In genomic region chr1:205210876-205211838, GRCh38 we compare ENCODE assay signal across 1 cellular context.
A peak's percentile ranks its signal among the peaks of the same experiment; 100 is the strongest.
TF ChIP-seq lines count a peak whose summit lies in the region.

DSTYK (minus strand) TSS chr1:205211702; CDS start chr1:205211535, 167 bp downstream.

TF ChIP-seq in K562, 482 proteins besides CTCF, POLR2A, EP300 and RAD21 (continued from another document and continues in another):
- TF ChIP-seq TSHZ1 (CRISPR knock-in tag; IDR thresholded peaks at IDR 0.05), result no peak; the same call in 1 of the 2 replicates
- TF ChIP-seq CBFA2T3 (IDR thresholded peaks at IDR 0.05), result peak; percentile 47; the same call in 1 of the 2 replicates
- TF ChIP-seq SUPT5H (IDR thresholded peaks at IDR 0.05), result peak; percentile 92
- peak; percentile 69 for TF ChIP-seq OTX1 (CRISPR knock-in tag; IDR thresholded peaks at IDR 0.05)
- TF ChIP-seq POLR3A (IDR thresholded peaks at IDR 0.05; ENCODE audit: borderline replicate concordance, extremely low read depth, insufficient read depth, insufficient read length), result no peak
- TF ChIP-seq HMGN3 (IDR thresholded peaks at IDR 0.05; ENCODE audit: borderline replicate concordance, extremely low read depth, insufficient read length, low read depth, low read length), result peak; percentile 92
- peak; percentile 61 for TF ChIP-seq GTF2A2 (tag; IDR thresholded peaks at IDR 0.05)
- TF ChIP-seq EGR1 (conservative IDR thresholded peaks at IDR 0.05), result peak; percentile 100
- TF ChIP-seq ELF1 (tag; IDR thresholded peaks at IDR 0.05), result peak; percentile 54
- peak in 1 of 2 experiments; percentile 95; a peak in 2 of 4 replicates for TF ChIP-seq ZNF639 (CRISPR knock-in tag; conservative IDR thresholded peaks at IDR 0.05 in 1 of 2, IDR thresholded peaks at IDR 0.05 in 1 of 2)
- peak; percentile 57 to 100; a peak in 3 of 4 replicates for TF ChIP-seq TRIM24 (IDR thresholded peaks at IDR 0.05)
- peak; percentile 93 for TF ChIP-seq NR2C2 (CRISPR knock-in tag; IDR thresholded peaks at IDR 0.05)
- TF ChIP-seq NR2C2 (tag; IDR thresholded peaks at IDR 0.05), result peak; percentile 90
- TF ChIP-seq HIVEP1 (CRISPR knock-in tag; IDR thresholded peaks at IDR 0.05), result 0 out of 2 replicates have a peak, but pooled peaks have one; percentile 3
- peak; percentile 83 for TF ChIP-seq NR2C1 (IDR thresholded peaks at IDR 0.05)
- TF ChIP-seq NR2C1 (tag; IDR thresholded peaks at IDR 0.05), result peak; percentile 94
- TF ChIP-seq PRMT5 (CRISPR knock-in tag; IDR thresholded peaks at IDR 0.05), result peak; percentile 16; the same call in 1 of the 2 replicates
- TF ChIP-seq ZNF511 (CRISPR knock-in tag; IDR thresholded peaks at IDR 0.05), result peak; percentile 75
- TF ChIP-seq ZNF347 (CRISPR knock-in tag; IDR thresholded peaks at IDR 0.05; ENCODE audit: low read depth), result no peak
- peak; percentile 84 for TF ChIP-seq CHAMP1 (IDR thresholded peaks at IDR 0.05)
- TF ChIP-seq ZBTB34 (CRISPR knock-in tag; IDR thresholded peaks at IDR 0.05), result 0 out of 2 replicates have a peak, but pooled peaks have one; percentile 40
- 0 out of 2 replicates have a peak, but pooled peaks have one; percentile 7 for TF ChIP-seq E2F1 (CRISPR knock-in tag; IDR thresholded peaks at IDR 0.05)
- peak; percentile 65 for TF ChIP-seq MYC (IDR thresholded peaks at IDR 0.05; ENCODE audit: low read depth, low read length)
- TF ChIP-seq MYC (CRISPR knock-in tag; IDR thresholded peaks at IDR 0.05; ENCODE audit: borderline replicate concordance, low read depth), result peak; percentile 45; the same call in 1 of the 2 replicates
- TF ChIP-seq BRCA1 (IDR thresholded peaks at IDR 0.05), result no peak
- no peak for TF ChIP-seq BRCA1 (CRISPR knock-in tag; IDR thresholded peaks at IDR 0.05)
- TF ChIP-seq RBM22 (IDR thresholded peaks at IDR 0.05; ENCODE audit: low read depth, low read length, poor library complexity, severe bottlenecking), result peak; percentile 64
- peak; percentile 96 for TF ChIP-seq RBBP5 (IDR thresholded peaks at IDR 0.05; ENCODE audit: borderline replicate concordance, insufficient read depth, low read length, poor library complexity, severe bottlenecking)
- TF ChIP-seq FOXP1 (CRISPR knock-in tag; IDR thresholded peaks at IDR 0.05), result peak; percentile 77; the same call in 1 of the 2 replicates
- peak; percentile 87 for TF ChIP-seq TGIF2 (CRISPR knock-in tag; IDR thresholded peaks at IDR 0.05)
- TF ChIP-seq ADNP (tag; IDR thresholded peaks at IDR 0.05), result no peak
- peak; percentile 86 for TF ChIP-seq CBX5 (IDR thresholded peaks at IDR 0.05; ENCODE audit: borderline replicate concordance, low read depth)
- no peak for TF ChIP-seq RFX5 (IDR thresholded peaks at IDR 0.05; ENCODE audit: low read depth, low read length)
- TF ChIP-seq ZSCAN29 (IDR thresholded peaks at IDR 0.05), result peak; percentile 57; the same call in 1 of the 2 replicates
- TF ChIP-seq NRF1 (conservative IDR thresholded peaks at IDR 0.05 in 1 of 2, IDR thresholded peaks at IDR 0.05 in 1 of 2), result peak; percentile 68 to 72
- TF ChIP-seq ATF6 (CRISPR knock-in tag; IDR thresholded peaks at IDR 0.05), result no peak
- peak; percentile 91; the same call in 1 of the 2 replicates for TF ChIP-seq PHF21A (IDR thresholded peaks at IDR 0.05; ENCODE audit: borderline replicate concordance, low read depth)
- no peak for TF ChIP-seq SMAD2 (IDR thresholded peaks at IDR 0.05; ENCODE audit: low read depth, low read length)
- no peak for TF ChIP-seq ATF2 (CRISPR knock-in tag; IDR thresholded peaks at IDR 0.05)
- TF ChIP-seq GATAD2A (IDR thresholded peaks at IDR 0.05), result peak; percentile 87
- peak; percentile 93 for TF ChIP-seq SMAD4 (CRISPR knock-in tag; conservative IDR thresholded peaks at IDR 0.05)
- TF ChIP-seq ELF4 (CRISPR knock-in tag; IDR thresholded peaks at IDR 0.05), result no peak; the same call in none of the 2 replicates
- TF ChIP-seq TOE1 (IDR thresholded peaks at IDR 0.05; ENCODE audit: borderline replicate concordance), result peak; percentile 93
- TF ChIP-seq TOE1 (CRISPR knock-in tag; IDR thresholded peaks at IDR 0.05; ENCODE audit: borderline replicate concordance, low read depth), result peak; percentile 96; the same call in 1 of the 2 replicates
- TF ChIP-seq SPI1 (IDR thresholded peaks at IDR 0.05; ENCODE audit: borderline replicate concordance, low read depth, low read length), result no peak
- no peak for TF ChIP-seq HSF4 (CRISPR knock-in tag; IDR thresholded peaks at IDR 0.05; ENCODE audit: borderline replicate concordance)
- no peak for TF ChIP-seq NR0B1 (IDR thresholded peaks at IDR 0.05; ENCODE audit: partially characterized antibody)
- peak; percentile 95 for TF ChIP-seq GTF2E2 (tag; IDR thresholded peaks at IDR 0.05)
- peak; percentile 75 to 87 for TF ChIP-seq MNT (conservative IDR thresholded peaks at IDR 0.05)
- peak; percentile 96 for TF ChIP-seq GABPA (tag; conservative IDR thresholded peaks at IDR 0.05; ENCODE audit: low read depth)
- peak; percentile 80 to 88; a peak in 3 of 4 replicates for TF ChIP-seq FOXK2 (conservative IDR thresholded peaks at IDR 0.05 in 1 of 2, IDR thresholded peaks at IDR 0.05 in 1 of 2; ENCODE audit: low read depth in 2 of 2)
